In the genomic region with DNA sequence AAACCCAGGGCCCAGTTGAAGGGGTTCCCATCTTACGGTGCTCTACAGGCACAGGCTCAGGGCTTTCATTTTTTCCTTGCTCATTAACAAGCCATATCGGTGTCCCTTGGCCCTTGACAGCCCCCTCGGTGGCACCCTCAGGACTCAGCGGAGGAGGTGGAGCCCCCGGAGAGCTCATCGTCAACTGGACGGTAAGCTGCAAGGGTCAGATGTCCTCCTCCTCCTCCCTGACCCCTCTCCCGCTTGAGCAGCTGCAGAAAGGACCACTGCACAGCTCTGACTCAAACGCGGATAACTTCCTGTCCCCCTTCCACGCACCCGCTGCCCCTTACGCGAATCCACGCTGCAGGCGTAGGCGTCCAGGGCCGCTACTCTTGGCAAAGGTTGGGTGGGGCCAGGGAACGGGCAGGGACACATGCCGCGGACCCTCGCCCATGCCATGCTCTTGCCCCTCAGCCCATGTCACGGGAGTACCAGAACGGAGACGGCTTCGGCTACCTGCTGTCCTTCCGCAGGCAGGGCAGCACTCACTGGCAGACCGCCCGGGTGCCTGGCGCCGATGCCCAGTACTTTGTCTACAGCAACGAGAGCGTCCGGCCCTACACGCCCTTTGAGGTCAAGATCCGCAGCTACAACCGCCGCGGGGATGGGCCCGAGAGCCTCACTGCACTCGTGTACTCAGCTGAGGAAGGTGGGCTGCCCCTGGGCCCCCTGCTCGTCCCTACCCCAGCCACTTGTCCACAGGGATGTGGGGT, we compare ENCODE assay signal across 26 cellular contexts. TPM values are rescaled to one million over a fixed set of nuclear protein-coding genes. Genes with fewer than 3 reads are reported as not detected.
DNase-seq lines count a peak whose midpoint lies in the region; ATAC-seq and TF ChIP-seq lines count a peak whose summit lies in the region.
"Had no signal": no experiment of that assay in that cellular context is flagged by ENCODE, and none has a peak within 500 bp of the region (broad histone marks: within the 10 kb centered on the region; RNA-seq: fewer than 3 reads in every experiment).

No MANE protein-coding gene starts in this region.

- in situ Hi-C loops in gastrocnemius medialis (cut with MboI; ENCODE audit: low sequenced_read_pairs in 4 of 4): loop anchor here in 1 of 4 donors (10.0 kb wide), 1 partner anchor 95 kb away; no protein-coding TSS in a partner anchor

- peaks cover 11% of the 10 kb centered on the region for H3K4me1 ChIP-seq in adipocyte (ENCODE audit: control insufficient read depth, insufficient read depth, low read length)
- H3K4me1 ChIP-seq in mesenchymal stem cell (ENCODE audit: control insufficient read depth, insufficient read depth, low read depth, low read length): peaks cover 2% of the 10 kb centered on the region
- H3K4me1 ChIP-seq in testis: no peaks in the 10 kb centered on the region
- no peaks in the 10 kb centered on the region for H3K4me1 ChIP-seq in gastrocnemius medialis
- H3K4me1 ChIP-seq: right lobe of liver had no signal

- POLR2A ChIA-PET in activated CD8-positive, alpha-beta T cell treated with anti-CD3 and anti-CD28 coated beads, Interleukin-2, amount 10 ng/mL, durations not matched to agents 7 days and 5 days (lab: Charles Lee): interaction anchor here (0.5 kb wide), 1 partner anchor 221 kb away, joined by 3 read pairs; no protein-coding TSS in a partner anchor

- no peak overlapping the region for H2BK15ac ChIP-seq in mesenchymal stem cell (ENCODE audit: low read depth, poor library complexity, severe bottlenecking)

- no peak overlapping the region for H2AK5ac ChIP-seq in mesenchymal stem cell (ENCODE audit: low read length, severe bottlenecking)

- WGBS in mesenchymal stem cell: 89% methylated on average over 42 of the region's 42 CpGs
- 68 to 79% methylated on average over 35 to 42 of the region's 42 CpGs for WGBS in testis, 2 donors

- no peak overlapping the region for H3K27ac Mint-ChIP-seq in activated naive CD4-positive, alpha-beta T cell treated with anti-CD3 and anti-CD28 coated beads, Interleukin-2, amount 10 ng/mL, durations not matched to agents 7 days and 5 days
- H3K27ac Mint-ChIP-seq in activated naive CD4-positive, alpha-beta T cell treated with anti-CD3 and anti-CD28 coated beads, Interleukin-2, amount 50 U/mL, for 72 hours: no peak overlapping the region
- no peak overlapping the region for H3K27ac Mint-ChIP-seq in activated CD8-positive, alpha-beta T cell treated with anti-CD3 and anti-CD28 coated beads, Interleukin-2, amount 10 ng/mL, durations not matched to agents 7 days and 5 days
- H3K27ac Mint-ChIP-seq: CD4-positive, alpha-beta T cell had no signal

- no peak overlapping the region for H3K4me3 ChIP-seq in adipocyte (ENCODE audit: low read length)
- no peak overlapping the region for H3K4me3 ChIP-seq in mesenchymal stem cell (ENCODE audit: insufficient read depth in 1 of 2, low read depth in 1 of 2, low read length in 2 of 2)
- peak overlapping the region; percentile 21 to 24 for H3K4me3 ChIP-seq in testis
- no peak overlapping the region for H3K4me3 ChIP-seq in gastrocnemius medialis
- H3K4me3 ChIP-seq: right lobe of liver had no signal

- peak; percentile 15 for DNase-seq in activated naive CD4-positive, alpha-beta T cell treated with anti-CD3 and anti-CD28 coated beads, Interleukin-2, amount 10 ng/mL, durations not matched to agents 7 days and 5 days
- DNase-seq in activated naive CD4-positive, alpha-beta T cell treated with anti-CD3 and anti-CD28 coated beads, Interleukin-2, amount 50 U/mL, for 72 hours (ENCODE audit: low spot score in 2 of 2): no peak
- DNase-seq in adipocyte (ENCODE audit: low read depth): no peak
- DNase-seq in mesenchymal stem cell: no peak
- DNase-seq in testis: no peak
- DNase-seq in gastrocnemius medialis: no peak
- no peak for DNase-seq in activated CD8-positive, alpha-beta T cell treated with anti-CD3 and anti-CD28 coated beads, Interleukin-2, amount 10 ng/mL, durations not matched to agents 7 days and 5 days
- no peak for DNase-seq in NCI-H748 treated with DMSO at 0.1 percent for 48 hours (lab: John Stamatoyannopoulos, UW)
- DNase-seq: activated effector memory CD4-positive, alpha-beta T cell treated with anti-CD3 and anti-CD28 coated beads, Interleukin-2, amount 50 U/mL, for 16 hours; activated T-cell treated with anti-CD3 and anti-CD28 coated beads for 4 hours; AML-193; CD4-positive, alpha-beta T cell; central memory CD4-positive, alpha-beta T cell; EL; NCI-H2081 treated with DMSO at 0.1 percent for 48 hours; NCI-H345; NCI-H774; right lobe of liver; RPMI8226; stimulated activated CD4-positive, alpha-beta T cell treated with anti-CD3 and anti-CD28 coated beads, Interleukin-15, amount 100 ng/mL, for 24 hours; stimulated activated naive CD4-positive, alpha-beta T cell; T-helper 2 cell had no signal

- H3K4me2 ChIP-seq in mesenchymal stem cell (ENCODE audit: low read length, poor library complexity, severe bottlenecking): no peak overlapping the region

- peaks cover 6% of the 10 kb centered on the region for H3K27me3 Mint-ChIP-seq in activated naive CD4-positive, alpha-beta T cell treated with anti-CD3 and anti-CD28 coated beads, Interleukin-2, amount 10 ng/mL, durations not matched to agents 7 days and 5 days
- H3K27me3 Mint-ChIP-seq in activated CD8-positive, alpha-beta T cell treated with anti-CD3 and anti-CD28 coated beads, Interleukin-2, amount 10 ng/mL, durations not matched to agents 7 days and 5 days (ENCODE audit: low read depth): no peaks in the 10 kb centered on the region
- H3K27me3 Mint-ChIP-seq: CD4-positive, alpha-beta T cell had no signal

- no peak overlapping the region for H2BK12ac ChIP-seq in mesenchymal stem cell (ENCODE audit: low read length in 2 of 2)

- no peak overlapping the region for H2AFZ ChIP-seq in mesenchymal stem cell (ENCODE audit: low read depth, low read length)

- TF ChIP-seq POLR2A in testis (IDR thresholded peaks at IDR 0.05) (no peak), gastrocnemius medialis (IDR thresholded peaks at IDR 0.05) (no peak)

- no peaks in the 10 kb centered on the region for H3K4me1 Mint-ChIP-seq in activated naive CD4-positive, alpha-beta T cell treated with anti-CD3 and anti-CD28 coated beads, Interleukin-2, amount 10 ng/mL, durations not matched to agents 7 days and 5 days
- no peaks in the 10 kb centered on the region for H3K4me1 Mint-ChIP-seq in activated CD8-positive, alpha-beta T cell treated with anti-CD3 and anti-CD28 coated beads, Interleukin-2, amount 10 ng/mL, durations not matched to agents 7 days and 5 days (ENCODE audit: low read depth)

- no peak overlapping the region for H2BK120ac ChIP-seq in mesenchymal stem cell (ENCODE audit: low read depth, low read length)

- H2BK5ac ChIP-seq in mesenchymal stem cell (ENCODE audit: low read depth, low read length, poor library complexity, severe bottlenecking): no peak overlapping the region

- TF ChIP-seq CTCF in testis (IDR thresholded peaks at IDR 0.05): no peak
- TF ChIP-seq CTCF in gastrocnemius medialis (IDR thresholded peaks at IDR 0.05 in 4 of 5, conservative IDR thresholded peaks at IDR 0.05 in 1 of 5): no peak

- no peak overlapping the region for H3K23ac ChIP-seq in mesenchymal stem cell (ENCODE audit: low read length in 2 of 2)

- H3K27me3 ChIP-seq in adipocyte (replicated peaks; ENCODE audit: control insufficient read depth, insufficient read depth, low read length) (no peaks in the 10 kb centered on the region), mesenchymal stem cell (ENCODE audit: control insufficient read depth in 1 of 2, insufficient read depth in 1 of 2, low read length in 2 of 2) (peaks cover 12 to 17% of the 10 kb centered on the region in 2 experiments), testis (no peaks in the 10 kb centered on the region), gastrocnemius medialis (no peaks in the 10 kb centered on the region)
- H3K27me3 ChIP-seq: right lobe of liver had no signal

- H3K4ac ChIP-seq in mesenchymal stem cell (ENCODE audit: low read depth in 1 of 2, low read length in 2 of 2): no peak overlapping the region

- H3K18ac ChIP-seq in mesenchymal stem cell (ENCODE audit: low read depth in 1 of 2, low read length in 2 of 2): no peak overlapping the region

- CTCF ChIA-PET in activated naive CD4-positive, alpha-beta T cell treated with anti-CD3 and anti-CD28 coated beads, Interleukin-2, amount 10 ng/mL, durations not matched to agents 7 days and 5 days (lab: Charles Lee): interaction anchor here (7.7 kb wide), 1 partner anchor 7 kb away, joined by 56 read pairs; no protein-coding TSS in a partner anchor
- CTCF ChIA-PET in activated CD8-positive, alpha-beta T cell treated with anti-CD3 and anti-CD28 coated beads, Interleukin-2, amount 10 ng/mL, durations not matched to agents 7 days and 5 days (lab: Charles Lee): interaction anchor here (1.5 kb wide), 1 partner anchor 8 kb away, joined by 6 read pairs; no protein-coding TSS in a partner anchor

- H3K9ac ChIP-seq in adipocyte (ENCODE audit: low read length) (peak overlapping the region; percentile 50), mesenchymal stem cell (ENCODE audit: low read length) (no peak overlapping the region)

- H3K9me3 ChIP-seq in adipocyte (ENCODE audit: control insufficient read depth, low read length) (no peaks in the 10 kb centered on the region), mesenchymal stem cell (ENCODE audit: control insufficient read depth, low read length) (no peaks in the 10 kb centered on the region), testis (no peaks in the 10 kb centered on the region), gastrocnemius medialis (no peaks in the 10 kb centered on the region)
- H3K9me3 ChIP-seq: right lobe of liver had no signal

- H4K8ac ChIP-seq in mesenchymal stem cell (ENCODE audit: low read length): no peak overlapping the region

- H3K9me3 Mint-ChIP-seq in activated naive CD4-positive, alpha-beta T cell treated with anti-CD3 and anti-CD28 coated beads, Interleukin-2, amount 10 ng/mL, durations not matched to agents 7 days and 5 days: no peaks in the 10 kb centered on the region
- H3K9me3 Mint-ChIP-seq in activated naive CD4-positive, alpha-beta T cell treated with anti-CD3 and anti-CD28 coated beads, Interleukin-2, amount 50 U/mL, for 72 hours: no peaks in the 10 kb centered on the region
- H3K9me3 Mint-ChIP-seq in activated CD8-positive, alpha-beta T cell treated with anti-CD3 and anti-CD28 coated beads, Interleukin-2, amount 10 ng/mL, durations not matched to agents 7 days and 5 days (ENCODE audit: insufficient read depth): no peaks in the 10 kb centered on the region
- H3K9me3 Mint-ChIP-seq: CD4-positive, alpha-beta T cell had no signal

- no peak overlapping the region for H3K27ac ChIP-seq in mesenchymal stem cell (ENCODE audit: low read length, poor library complexity, severe bottlenecking)
- no peak overlapping the region for H3K27ac ChIP-seq in testis
- H3K27ac ChIP-seq in gastrocnemius medialis: no peak overlapping the region
- H3K27ac ChIP-seq: epithelial cell of prostate, right lobe of liver had no signal

- no peak overlapping the region for H3K4me3 Mint-ChIP-seq in activated naive CD4-positive, alpha-beta T cell treated with anti-CD3 and anti-CD28 coated beads, Interleukin-2, amount 10 ng/mL, durations not matched to agents 7 days and 5 days
- H3K4me3 Mint-ChIP-seq in activated CD8-positive, alpha-beta T cell treated with anti-CD3 and anti-CD28 coated beads, Interleukin-2, amount 10 ng/mL, durations not matched to agents 7 days and 5 days: no peak overlapping the region
- H3K4me3 Mint-ChIP-seq: CD4-positive, alpha-beta T cell had no signal

- H4K91ac ChIP-seq in mesenchymal stem cell (ENCODE audit: low read length): peak overlapping the region; percentile 39

- no peaks in the 10 kb centered on the region for H3K36me3 ChIP-seq in adipocyte (ENCODE audit: control insufficient read depth, insufficient read depth, low read length, severe bottlenecking)
- H3K36me3 ChIP-seq in mesenchymal stem cell (ENCODE audit: control insufficient read depth in 1 of 2, insufficient read depth in 2 of 2, low read depth in 1 of 2, low read length in 2 of 2): no peaks in the 10 kb centered on the region
- no peaks in the 10 kb centered on the region for H3K36me3 ChIP-seq in testis (ENCODE audit: low read depth, missing control alignments)
- no peaks in the 10 kb centered on the region for H3K36me3 ChIP-seq in gastrocnemius medialis
- H3K36me3 ChIP-seq: right lobe of liver had no signal

- H3K79me1 ChIP-seq in mesenchymal stem cell (replicated peaks; ENCODE audit: low read length, poor library complexity, severe bottlenecking): no peaks in the 10 kb centered on the region

- ATAC-seq in activated naive CD4-positive, alpha-beta T cell treated with anti-CD3 and anti-CD28 coated beads, Interleukin-2, amount 50 U/mL, for 72 hours: no peak
- no peak for ATAC-seq in gastrocnemius medialis
- ATAC-seq in activated CD8-positive, alpha-beta T cell treated with anti-CD3 and anti-CD28 coated beads, Interleukin-2, amount 10 ng/mL, durations not matched to agents 7 days and 5 days: no peak
- ATAC-seq: right lobe of liver had no signal

- peak overlapping the region in 1 of 2 experiments; percentile 2 for H3K14ac ChIP-seq in mesenchymal stem cell (ENCODE audit: low read length in 2 of 2)

- intact Hi-C loops in testis (cut with DNase I; ENCODE audit: low total_unique reads): no loop called here
- intact Hi-C loops in gastrocnemius medialis (cut with DNase I; ENCODE audit: low total_unique reads): no loop called here

- H3K36me3 Mint-ChIP-seq in activated naive CD4-positive, alpha-beta T cell treated with anti-CD3 and anti-CD28 coated beads, Interleukin-2, amount 10 ng/mL, durations not matched to agents 7 days and 5 days: no peaks in the 10 kb centered on the region
- H3K36me3 Mint-ChIP-seq in activated naive CD4-positive, alpha-beta T cell treated with anti-CD3 and anti-CD28 coated beads, Interleukin-2, amount 50 U/mL, for 72 hours: no peaks in the 10 kb centered on the region
- H3K36me3 Mint-ChIP-seq in activated CD8-positive, alpha-beta T cell treated with anti-CD3 and anti-CD28 coated beads, Interleukin-2, amount 10 ng/mL, durations not matched to agents 7 days and 5 days (ENCODE audit: low read depth): no peaks in the 10 kb centered on the region

RNA-seq across cellular contexts. Expression of gene TMEM81, which starts 14.7 kb away (rescaled TPM):
- 1 to 10 TPM; 4.1 to 6.0 TPM for total RNA-seq in activated naive CD4-positive, alpha-beta T cell treated with anti-CD3 and anti-CD28 coated beads, Interleukin-2, amount 50 U/mL, for 72 hours
- polyA plus RNA-seq in mesenchymal stem cell (2013, experiment 1 of 2): 0.73 TPM
- 0.73 TPM for polyA plus RNA-seq in mesenchymal stem cell (2013, experiment 2 of 2)
- 1 to 10 TPM; 5.7 to 5.9 TPM for total RNA-seq in testis
- polyA plus RNA-seq in testis (ENCODE audit: insufficient read depth, low read depth, low replicate concordance): 6.8 TPM
- total RNA-seq in gastrocnemius medialis: 1 to 10 TPM; 3.3 to 6.1 (median 4.7) TPM
- 1 to 10 TPM; 2.3 to 2.8 TPM for total RNA-seq in activated CD8-positive, alpha-beta T cell treated with anti-CD3 and anti-CD28 coated beads, Interleukin-2, amount 10 ng/mL, durations not matched to agents 7 days and 5 days

RNA-seq across cellular contexts. Expression of gene CNTN2, which starts 26.5 kb away (rescaled TPM):
- not detected for total RNA-seq in activated naive CD4-positive, alpha-beta T cell treated with anti-CD3 and anti-CD28 coated beads, Interleukin-2, amount 50 U/mL, for 72 hours
- not detected for polyA plus RNA-seq in mesenchymal stem cell (2013, experiment 1 of 2)
- polyA plus RNA-seq in mesenchymal stem cell (2013, experiment 2 of 2): not detected
- total RNA-seq in testis (10 to 100 TPM; 16.4 to 17.2 TPM), gastrocnemius medialis (not detected)
- 31.9 TPM for polyA plus RNA-seq in testis (ENCODE audit: insufficient read depth, low read depth, low replicate concordance)
- total RNA-seq in activated CD8-positive, alpha-beta T cell treated with anti-CD3 and anti-CD28 coated beads, Interleukin-2, amount 10 ng/mL, durations not matched to agents 7 days and 5 days: not detected
- total RNA-seq: CD4-positive, alpha-beta T cell; lung microvascular endothelial cell; M059J had no signal
- polyA plus RNA-seq: keratinocyte had no signal

RNA-seq across cellular contexts. Expression of gene RBBP5, which starts 52.2 kb away (rescaled TPM):
- total RNA-seq in activated naive CD4-positive, alpha-beta T cell treated with anti-CD3 and anti-CD28 coated beads, Interleukin-2, amount 50 U/mL, for 72 hours: 10 to 100 TPM; 19.3 to 24.6 TPM
- 7.9 TPM for polyA plus RNA-seq in mesenchymal stem cell (2013, experiment 1 of 2)
- 7.9 TPM for polyA plus RNA-seq in mesenchymal stem cell (2013, experiment 2 of 2)
- 10 to 100 TPM; 19.1 to 20.3 TPM for total RNA-seq in testis
- 11.7 TPM for polyA plus RNA-seq in testis (ENCODE audit: insufficient read depth, low read depth, low replicate concordance)
- 10 to 100 TPM; 14.4 to 25.1 (median 21.2) TPM for total RNA-seq in gastrocnemius medialis
- total RNA-seq in activated CD8-positive, alpha-beta T cell treated with anti-CD3 and anti-CD28 coated beads, Interleukin-2, amount 10 ng/mL, durations not matched to agents 7 days and 5 days: 10 to 100 TPM; 20.3 to 22.0 TPM

Comparison
In these comparisons a context has a peak if more than half of its experiments do, and no peak if none do; other contexts are left out.
1. H3K4me3 ChIP-seq: peak in testis (2 of 2); none in adipocyte (single experiment), mesenchymal stem cell (0 of 2) and gastrocnemius medialis (0 of 4).
2. RNA of gene CNTN2, which starts 26.5 kb away (total RNA-seq): 16.4 to 17.2 TPM in testis; not detected in activated naive CD4-positive, alpha-beta T cell treated with anti-CD3 and anti-CD28 coated beads, Interleukin-2, amount 50 U/mL, for 72 hours, not detected in gastrocnemius medialis and not detected in activated CD8-positive, alpha-beta T cell treated with anti-CD3 and anti-CD28 coated beads, Interleukin-2, amount 10 ng/mL, durations not matched to agents 7 days and 5 days; every median in the first group is over 10 times any median in the second.